Comparison of ENCODE assay signal across 8 cellular contexts in the genomic region with DNA sequence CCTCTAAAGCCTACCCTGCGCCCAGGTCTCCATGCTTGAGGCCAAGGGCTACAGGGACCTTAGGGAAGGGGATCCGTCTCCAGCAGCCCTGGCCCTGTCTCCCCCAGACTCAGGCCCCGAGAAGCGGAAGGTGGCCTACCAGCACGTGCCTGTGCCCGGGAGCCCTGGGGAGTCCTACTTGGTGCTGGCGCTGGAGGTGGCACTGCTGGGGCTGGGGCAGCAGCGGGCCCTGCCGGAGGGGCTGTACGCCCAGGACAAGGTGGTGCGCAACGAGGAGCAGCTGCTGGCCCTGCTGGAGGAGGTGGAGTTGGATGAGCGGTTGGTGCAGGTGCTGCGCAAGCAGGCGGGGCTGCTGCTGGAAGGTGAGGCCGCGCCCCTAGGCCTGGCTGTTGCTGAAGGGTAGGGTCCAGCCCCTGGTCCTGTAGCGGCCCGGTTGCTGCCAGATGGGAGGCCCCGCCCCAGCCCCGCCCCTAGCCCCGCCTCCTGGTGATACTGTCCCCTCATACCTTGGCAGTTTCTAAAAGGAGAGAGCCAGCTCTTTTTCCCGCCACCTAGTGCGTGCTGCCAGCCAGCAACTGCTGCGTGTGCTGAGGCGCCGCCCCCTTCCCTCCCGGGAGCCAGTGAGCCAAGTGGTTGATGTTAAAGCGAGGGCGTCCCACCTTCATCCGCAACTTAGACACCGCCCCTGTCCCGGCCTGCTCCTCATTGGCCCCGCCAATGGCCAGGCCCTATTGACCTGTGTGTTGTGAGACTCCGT. TPM values are rescaled to one million over a fixed set of nuclear protein-coding genes. Genes with fewer than 3 reads are reported as not detected.
DNase-seq lines count a peak whose midpoint lies in the region; ATAC-seq and TF ChIP-seq lines count a peak whose summit lies in the region.

No MANE protein-coding gene starts in this region.

- DNase-seq in CD14-positive monocyte (ENCODE audit: low spot score), result no peak
- DNase-seq in activated T-cell treated with anti-CD3 and anti-CD28 coated beads, Interleukin-2, amount 50 U/mL, for 72 hours, result peak in 1 of 2 donors; percentile 22
- DNase-seq in EL, result no peak
- no peak for DNase-seq in DMS79 (lab: John Stamatoyannopoulos, UW)
- DNase-seq in HEK293T (ENCODE audit: extremely low spot score), result no peak

- WGBS in liver, result 37% methylated on average over 35 of the region's 35 CpGs

- peaks cover 12 to 43% of the 10 kb centered on the region in 2 donors for H3K36me3 Mint-ChIP-seq in CD14-positive monocyte
- H3K36me3 Mint-ChIP-seq in activated T-cell treated with anti-CD3 and anti-CD28 coated beads, Interleukin-2, amount 50 U/mL, for 72 hours (ENCODE audit: insufficient read depth in 2 of 2), result peaks cover 3 to 4% of the 10 kb centered on the region in 2 donors

- H3K9ac ChIP-seq in HUES6 (ENCODE audit: low read length) (peak overlapping the region; percentile 54), liver (ENCODE audit: low read depth in 1 of 2, low read length in 2 of 2) (no peak overlapping the region)

- H3K36me3 ChIP-seq in HUES6 (ENCODE audit: control insufficient read depth, insufficient read depth, low read length), result peaks cover 52% of the 10 kb centered on the region
- H3K36me3 ChIP-seq in liver (ENCODE audit: control insufficient read depth in 4 of 4, insufficient read depth in 3 of 4, low read depth in 1 of 4, low read length in 3 of 4), result no peaks in the 10 kb centered on the region

- H3K27ac Mint-ChIP-seq in CD14-positive monocyte, result peak overlapping the region in 1 of 7 donors; percentile 23
- H3K27ac Mint-ChIP-seq in activated T-cell treated with anti-CD3 and anti-CD28 coated beads, Interleukin-2, amount 50 U/mL, for 72 hours, result no peak overlapping the region

- H3K4me3 Mint-ChIP-seq in CD14-positive monocyte, result peak overlapping the region; percentile 51 to 66
- H3K4me3 Mint-ChIP-seq in activated T-cell treated with anti-CD3 and anti-CD28 coated beads, Interleukin-2, amount 50 U/mL, for 72 hours, result peak overlapping the region; percentile 16 to 31

- peaks cover 0 to 1% (median 0%) of the 10 kb centered on the region in 3 donors for H3K27me3 Mint-ChIP-seq in CD14-positive monocyte (ENCODE audit: low read depth in 3 of 3)
- no peaks in the 10 kb centered on the region for H3K27me3 Mint-ChIP-seq in activated T-cell treated with anti-CD3 and anti-CD28 coated beads, Interleukin-2, amount 50 U/mL, for 72 hours (ENCODE audit: low read depth)

- H3K4me1 ChIP-seq in HUES6 (ENCODE audit: control insufficient read depth, insufficient read depth, low read length) (peaks cover 3% of the 10 kb centered on the region), liver (ENCODE audit: control insufficient read depth in 4 of 4, insufficient read depth in 4 of 4, low read length in 3 of 4) (no peaks in the 10 kb centered on the region)

- intact Hi-C loops in CD14-positive monocyte (cut with micrococcal nuclease), result no loop called here

- H3K27ac ChIP-seq in HUES6 (ENCODE audit: low read depth, low read length) (no peak overlapping the region), liver (ENCODE audit: low read depth in 1 of 2, low read length in 2 of 2) (no peak overlapping the region)

- peaks cover 31% of the 10 kb centered on the region for H3K4me1 Mint-ChIP-seq in CD14-positive monocyte
- no peaks in the 10 kb centered on the region for H3K4me1 Mint-ChIP-seq in activated T-cell treated with anti-CD3 and anti-CD28 coated beads, Interleukin-2, amount 50 U/mL, for 72 hours (ENCODE audit: low read depth)

- H3K27me3 ChIP-seq in HUES6 (ENCODE audit: control insufficient read depth, insufficient read depth, low read length) (no peaks in the 10 kb centered on the region), liver (ENCODE audit: control insufficient read depth in 4 of 4, insufficient read depth in 4 of 4, low read length in 3 of 4) (no peaks in the 10 kb centered on the region)

- no peak for TF ChIP-seq RAD21 in liver (IDR thresholded peaks at IDR 0.05)

- peak; percentile 55 to 74 for ATAC-seq in activated T-cell treated with anti-CD3 and anti-CD28 coated beads, Interleukin-2, amount 50 U/mL, for 72 hours (replicated peaks in 1 of 2)
- ATAC-seq in GM18909 (IDR thresholded peaks at IDR 0.05; ENCODE audit: poor library complexity, unreplicated experiment), result no peak

- H3K9me3 ChIP-seq in HUES6 (ENCODE audit: control insufficient read depth, insufficient read depth, low read depth, low read length), result no peaks in the 10 kb centered on the region
- H3K9me3 ChIP-seq in liver (ENCODE audit: control insufficient read depth in 4 of 4, low read length in 3 of 4), result no peaks in the 10 kb centered on the region

- peaks cover 0 to 3% (median 0%) of the 10 kb centered on the region in 7 donors for H3K9me3 Mint-ChIP-seq in CD14-positive monocyte
- H3K9me3 Mint-ChIP-seq in activated T-cell treated with anti-CD3 and anti-CD28 coated beads, Interleukin-2, amount 50 U/mL, for 72 hours, result no peaks in the 10 kb centered on the region

- peak overlapping the region; percentile 63 for H3K4me3 ChIP-seq in HUES6 (ENCODE audit: low read depth, low read length)
- no peak overlapping the region for H3K4me3 ChIP-seq in liver (ENCODE audit: low read depth in 1 of 3, low read length in 3 of 3)

- CTCF ChIA-PET in HEK293T (lab: Yijun Ruan, JAX), result interaction anchor here (0.6 kb wide), 1 partner anchor 1290 kb away, joined by 3 read pairs; no protein-coding TSS in a partner anchor

- TF ChIP-seq CTCF in CD14-positive monocyte (IDR thresholded peaks at IDR 0.05) (no peak), liver (IDR thresholded peaks at IDR 0.05; ENCODE audit: low read depth, low read length, missing input control) (no peak)

- POLR2A ChIA-PET in HEK293T (lab: Yijun Ruan, JAX), result no interaction called here

TF ChIP-seq in liver, 16 proteins besides CTCF, POLR2A, EP300 and RAD21:
- TF ChIP-seq SP1 (IDR thresholded peaks at IDR 0.05) (peak; percentile 28), JUND (IDR thresholded peaks at IDR 0.05) (no peak), NR2F2 (IDR thresholded peaks at IDR 0.05) (no peak), TAF1 (conservative IDR thresholded peaks at IDR 0.05) (no peak), FOXA2 (IDR thresholded peaks at IDR 0.05) (no peak)
- TF ChIP-seq, protein P1, sequence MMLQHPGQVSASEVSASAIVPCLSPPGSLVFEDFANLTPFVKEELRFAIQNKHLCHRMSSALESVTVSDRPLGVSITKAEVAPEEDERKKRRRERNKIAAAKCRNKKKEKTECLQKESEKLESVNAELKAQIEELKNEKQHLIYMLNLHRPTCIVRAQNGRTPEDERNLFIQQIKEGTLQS (IDR thresholded peaks at IDR 0.05), result no peak

TF ChIP-seq in HEK293T, 16 proteins besides CTCF, POLR2A, EP300 and RAD21:
- no peak for TF ChIP-seq L3MBTL2 (conservative IDR thresholded peaks at IDR 0.05)
- no peak for TF ChIP-seq FOXK2 (IDR thresholded peaks at IDR 0.05)
- TF ChIP-seq ARNT (IDR thresholded peaks at IDR 0.05), result no peak
- TF ChIP-seq TARDBP (IDR thresholded peaks at IDR 0.05), result no peak
- no peak for TF ChIP-seq ELF4 (IDR thresholded peaks at IDR 0.05)
- TF ChIP-seq HDGF (IDR thresholded peaks at IDR 0.05; ENCODE audit: borderline replicate concordance), result no peak
- no peak for TF ChIP-seq FOXM1 (IDR thresholded peaks at IDR 0.05; ENCODE audit: borderline replicate concordance)
- no peak for TF ChIP-seq SUZ12 (IDR thresholded peaks at IDR 0.05)
- TF ChIP-seq ZNF384 (IDR thresholded peaks at IDR 0.05), result no peak

RNA-seq across cellular contexts. Expression of gene ZSWIM4, which starts 22.6 kb away (rescaled TPM):
- polyA plus RNA-seq in CD14-positive monocyte (under 1 TPM; 0.19 to 0.23 TPM), liver (under 1 TPM; 0.14 to 0.75 TPM)
- total RNA-seq in activated T-cell treated with anti-CD3 and anti-CD28 coated beads, Interleukin-2, amount 50 U/mL, for 72 hours, result 10 to 100 TPM; 11.1 to 12.0 TPM
- total RNA-seq in liver, result 1 to 10 TPM; 1.6 to 2.2 TPM

RNA-seq across cellular contexts. Expression of gene C19orf53, which starts 43.5 kb away (rescaled TPM):
- 100 to 1,000 TPM; 132 to 156 TPM for polyA plus RNA-seq in CD14-positive monocyte
- 10 to 100 TPM; 76.5 to 88.1 TPM for total RNA-seq in activated T-cell treated with anti-CD3 and anti-CD28 coated beads, Interleukin-2, amount 50 U/mL, for 72 hours
- 10 to 100 TPM; 18.5 to 35.8 TPM for total RNA-seq in liver
- polyA plus RNA-seq in liver, result 10 to 100 TPM; 83.2 to 88.5 TPM

RNA-seq across cellular contexts. Expression of gene MRI1, which starts 53.5 kb away (rescaled TPM):
- polyA plus RNA-seq in CD14-positive monocyte (1 to 10 TPM; 3.8 to 4.4 TPM), liver (10 to 100 TPM; 16.3 to 18.2 TPM)
- total RNA-seq in activated T-cell treated with anti-CD3 and anti-CD28 coated beads, Interleukin-2, amount 50 U/mL, for 72 hours, result 10 to 100 TPM; 37.6 to 42.2 TPM
- 10 to 100 TPM; 17.1 to 50.0 TPM for total RNA-seq in liver

RNA-seq across cellular contexts. Expression of gene NANOS3, which starts 59.1 kb away (rescaled TPM):
- polyA plus RNA-seq in CD14-positive monocyte (not detected), liver (not detected)
- total RNA-seq in activated T-cell treated with anti-CD3 and anti-CD28 coated beads, Interleukin-2, amount 50 U/mL, for 72 hours, result 1 to 10 TPM; 3.1 to 3.8 TPM
- total RNA-seq in liver, result not detected
